Comparison of ENCODE assay signal across 10 cellular contexts in the genomic region with DNA sequence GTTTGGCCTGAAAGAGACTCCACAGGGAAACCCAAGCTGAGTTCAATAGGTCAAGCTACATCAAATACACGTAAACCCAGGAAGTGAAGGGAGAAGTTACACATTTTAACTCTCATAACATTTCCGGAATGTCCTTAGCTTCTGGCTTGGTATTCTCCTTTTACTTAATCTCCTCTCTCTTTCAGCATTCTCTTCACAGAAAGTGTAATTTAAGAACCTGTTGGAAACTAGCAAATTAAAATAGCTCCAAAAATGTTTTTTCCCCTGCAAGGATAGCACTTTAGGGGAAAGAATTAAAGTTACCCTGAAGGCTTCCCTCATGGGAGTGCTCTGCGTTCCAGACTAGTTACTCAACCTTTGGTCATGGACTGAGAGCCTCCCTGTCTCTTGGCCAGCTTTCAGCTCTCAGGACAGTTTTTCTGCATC.
DNase-seq lines count a peak whose midpoint lies in the region; ATAC-seq, FAIRE-seq and TF ChIP-seq lines count a peak whose summit lies in the region.
"Had no signal": no experiment of that assay in that cellular context is flagged by ENCODE, and none has a peak within 500 bp of the region (broad histone marks: within the 10 kb centered on the region; RNA-seq: fewer than 3 reads in every experiment).

No MANE protein-coding gene starts in this region.

- H3K4me1 Mint-ChIP-seq in astrocyte (ENCODE audit: low read depth, unreplicated experiment) = peaks cover 4% of the 10 kb centered on the region
- H3K4me1 Mint-ChIP-seq: natural killer cell had no signal

- no peaks in the 10 kb centered on the region for H3K9me3 Mint-ChIP-seq in astrocyte (ENCODE audit: unreplicated experiment)

- DNase-seq in HTR-8/SVneo (ENCODE audit: insufficient read length, low spot score) (peak; percentile 80), astrocyte (ENCODE audit: low read depth) (peak; percentile 88), keratinocyte (ENCODE audit: low read depth, low spot score) (peak; percentile 30), tibial nerve (ENCODE audit: low spot score in 2 of 2) (peak; percentile 24 to 56), retina (no peak)
- DNase-seq: natural killer cell, NCI-H2029 treated with DMSO at 0.1 percent for 48 hours, T-helper 1 cell had no signal

- TF ChIP-seq EP300 in tibial nerve (IDR thresholded peaks at IDR 0.05) = peak in 1 of 2 donors; percentile 38

- TF ChIP-seq CTCF in astrocyte (IDR thresholded peaks at IDR 0.05; ENCODE audit: insufficient read depth, low read depth, low read length) (no peak), keratinocyte (optimal IDR thresholded peaks at IDR 0.05 in 1 of 3, IDR thresholded peaks at IDR 0.05 in 1 of 3, conservative IDR thresholded peaks at IDR 0.05 in 1 of 3; ENCODE audit: extremely low read depth in 1 of 3, insufficient read depth in 2 of 3, low read length in 3 of 3) (no peak), tibial nerve (IDR thresholded peaks at IDR 0.05) (no peak)

- TF ChIP-seq POLR2A in tibial nerve (IDR thresholded peaks at IDR 0.05) = no peak

- H3K27me3 ChIP-seq in astrocyte (ENCODE audit: insufficient read depth, low read length) (no peaks in the 10 kb centered on the region), keratinocyte (ENCODE audit: control insufficient read depth, extremely low read depth, insufficient read depth, low read length) (no peaks in the 10 kb centered on the region), tibial nerve (no peaks in the 10 kb centered on the region)

- H3K79me2 ChIP-seq in astrocyte (ENCODE audit: insufficient read depth, low read length) = no peaks in the 10 kb centered on the region
- no peaks in the 10 kb centered on the region for H3K79me2 ChIP-seq in keratinocyte (ENCODE audit: control insufficient read depth, insufficient read depth, low read length)

- FAIRE-seq in HTR-8/SVneo (lab: Jason Lieb, UNC) = peak; percentile 94
- FAIRE-seq in astrocyte (lab: Jason Lieb, UNC) = peak; percentile 94
- peak; percentile 82 for FAIRE-seq in keratinocyte (lab: Jason Lieb, UNC)

- H3K36me3 ChIP-seq in astrocyte (ENCODE audit: insufficient read depth, low read length) (no peaks in the 10 kb centered on the region), keratinocyte (ENCODE audit: control insufficient read depth in 2 of 2, extremely low read depth in 1 of 2, insufficient read depth in 2 of 2, low read length in 2 of 2) (no peaks in the 10 kb centered on the region), tibial nerve (no peaks in the 10 kb centered on the region)

- H3K9ac ChIP-seq in astrocyte (ENCODE audit: low read length) = peak overlapping the region; percentile 51
- H3K9ac ChIP-seq in keratinocyte (ENCODE audit: control insufficient read depth, extremely low read depth, insufficient read depth, low read length) = no peak overlapping the region

- H3K9me1 ChIP-seq in keratinocyte (ENCODE audit: control insufficient read depth, extremely low read depth, insufficient read depth, low read length) = no peaks in the 10 kb centered on the region

- no peak overlapping the region for H3K4me3 Mint-ChIP-seq in astrocyte (ENCODE audit: unreplicated experiment)
- H3K4me3 Mint-ChIP-seq: natural killer cell had no signal

- H3K27ac Mint-ChIP-seq in astrocyte (ENCODE audit: unreplicated experiment) = no peak overlapping the region
- H3K27ac Mint-ChIP-seq: natural killer cell had no signal

- H3K4me1 ChIP-seq in astrocyte (ENCODE audit: insufficient read depth, low read length) (peaks cover 18% of the 10 kb centered on the region), keratinocyte (ENCODE audit: control insufficient read depth, extremely low read depth, insufficient read depth, low read length) (peaks cover 24% of the 10 kb centered on the region), tibial nerve (peaks cover 0 to 17% (median 0%) of the 10 kb centered on the region in 4 donors)

- H3K27ac ChIP-seq in astrocyte (ENCODE audit: low read depth, low read length) (peak overlapping the region; percentile 78), keratinocyte (ENCODE audit: control insufficient read depth, insufficient read depth, low read length) (peak overlapping the region; percentile 61), tibial nerve (peak overlapping the region in 1 of 4 donors; percentile 38)

- dilution Hi-C loops in keratinocyte (cut with MboI; ENCODE audit: extremely low pct_ligation_motif_present, low sequenced_read_pairs) = no loop called here

- no peaks in the 10 kb centered on the region for H3K27me3 Mint-ChIP-seq in astrocyte (ENCODE audit: low read depth, unreplicated experiment)

- H2AFZ ChIP-seq in astrocyte (ENCODE audit: low read depth, low read length) (peak overlapping the region; percentile 37), keratinocyte (ENCODE audit: control insufficient read depth, low read length) (peak overlapping the region; percentile 35)

- H4K20me1 ChIP-seq in astrocyte (ENCODE audit: insufficient read depth, low read length) (no peaks in the 10 kb centered on the region), keratinocyte (ENCODE audit: control insufficient read depth, extremely low read depth, insufficient read depth, low read length) (no peaks in the 10 kb centered on the region)

- H3K4me2 ChIP-seq in astrocyte (ENCODE audit: low read length) = peak overlapping the region; percentile 78
- H3K4me2 ChIP-seq in keratinocyte (ENCODE audit: control insufficient read depth, extremely low read depth, insufficient read depth, low read depth, low read length) = peak overlapping the region; percentile 50

- 46 to 47% methylated on average over 3 of the region's 3 CpGs for WGBS in tibial nerve, 2 donors

- no peak overlapping the region for H3K4me3 ChIP-seq in astrocyte (ENCODE audit: insufficient read depth, low read depth, low read length)
- H3K4me3 ChIP-seq in keratinocyte (ENCODE audit: control insufficient read depth in 2 of 3, extremely low read depth in 1 of 3, insufficient read depth in 2 of 3, low read depth in 1 of 3, low read length in 3 of 3) = no peak overlapping the region
- no peak overlapping the region for H3K4me3 ChIP-seq in tibial nerve

- ATAC-seq in HG03460 (IDR thresholded peaks at IDR 0.05; ENCODE audit: unreplicated experiment) (no peak), HG03565 (IDR thresholded peaks at IDR 0.05; ENCODE audit: unreplicated experiment) (no peak)
- ATAC-seq: natural killer cell had no signal

- H3K36me3 Mint-ChIP-seq in astrocyte (ENCODE audit: low read depth, unreplicated experiment) = no peaks in the 10 kb centered on the region
- H3K36me3 Mint-ChIP-seq: natural killer cell had no signal

- H3K9me3 ChIP-seq in astrocyte (ENCODE audit: insufficient read depth, low read depth, low read length) (no peaks in the 10 kb centered on the region), keratinocyte (ENCODE audit: control insufficient read depth, low read depth, low read length) (no peaks in the 10 kb centered on the region), tibial nerve (peaks cover 0 to under 1% (median 0%) of the 10 kb centered on the region in 4 donors)
